12 cellular contexts compared by ENCODE assay signal in the genomic region with DNA sequence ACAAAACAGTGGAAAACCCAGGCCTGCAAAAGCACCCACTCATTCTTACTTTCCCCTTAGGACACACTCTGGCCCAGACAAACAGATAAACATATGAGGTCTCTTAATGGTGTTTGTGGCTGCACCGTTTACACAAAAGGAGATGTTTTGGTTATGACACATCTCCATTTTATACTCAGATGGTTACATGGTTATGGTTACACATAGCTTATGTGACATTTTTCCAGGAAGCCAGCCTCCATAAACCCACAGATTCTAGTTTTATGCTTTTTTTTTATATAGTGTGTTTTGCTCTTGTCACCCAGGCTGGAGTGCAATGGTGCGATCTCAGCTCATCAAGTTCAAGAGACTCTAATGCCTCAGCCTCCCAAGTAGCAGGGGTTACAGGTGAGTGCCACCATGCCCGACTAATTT. TPM values are rescaled to one million over a fixed set of nuclear protein-coding genes. Genes with fewer than 3 reads are reported as not detected.
DNase-seq lines count a peak whose midpoint lies in the region; FAIRE-seq and TF ChIP-seq lines count a peak whose summit lies in the region.
"Had no signal": no experiment of that assay in that cellular context is flagged by ENCODE, and none has a peak within 500 bp of the region (broad histone marks: within the 10 kb centered on the region; RNA-seq: fewer than 3 reads in every experiment).

No MANE protein-coding gene starts in this region.

- H3K36me3 ChIP-seq in spleen, result no peaks in the 10 kb centered on the region

- peaks cover 37% of the 10 kb centered on the region for H3K4me1 Mint-ChIP-seq in activated CD4-positive, alpha-beta T cell treated with anti-CD3 and anti-CD28 coated beads, Interleukin-2, amount 10 ng/mL, durations not matched to agents 24 days and 14 days

- WGBS in spleen, 5 donors, result 58 to 76% (median 70%) methylated on average over 3 of the region's 3 CpGs

- H3K27me3 Mint-ChIP-seq in activated CD4-positive, alpha-beta T cell treated with anti-CD3 and anti-CD28 coated beads, Interleukin-2, amount 10 ng/mL, durations not matched to agents 24 days and 14 days, result peaks cover 26% of the 10 kb centered on the region

- no peak for TF ChIP-seq POLR2A in spleen (IDR thresholded peaks at IDR 0.05)

- H3K27me3 ChIP-seq in spleen (replicated peaks in 1 of 7), result no peaks in the 10 kb centered on the region

- peak overlapping the region; percentile 53 for H3K27ac Mint-ChIP-seq in activated CD4-positive, alpha-beta T cell treated with anti-CD3 and anti-CD28 coated beads, Interleukin-2, amount 10 ng/mL, durations not matched to agents 24 days and 14 days

- H3K4me1 ChIP-seq in spleen, result no peaks in the 10 kb centered on the region
- H3K4me1 ChIP-seq: parathyroid adenoma had no signal

- DNase-seq in activated CD4-positive, alpha-beta T cell treated with anti-CD3 and anti-CD28 coated beads, Interleukin-2, amount 10 ng/mL, durations not matched to agents 24 days and 14 days, result peak; percentile 69
- DNase-seq in activated CD4-positive, alpha-beta T cell treated with anti-CD3 and anti-CD28 coated beads, Interleukin-2, amount 50 U/mL, for 4 hours, result no peak
- peak; percentile 70 for DNase-seq in RCC 7860 (ENCODE audit: low spot score)
- DNase-seq in cardiac fibroblast (ENCODE audit: low read depth in 2 of 2), result peak; percentile 33 to 87
- no peak for DNase-seq in spleen
- DNase-seq in activated effector memory CD4-positive, alpha-beta T cell treated with Interleukin-2 at 50 U/mL for 16 hours, result no peak
- DNase-seq in NK-92 (lab: John Stamatoyannopoulos, UW; ENCODE audit: unreplicated experiment), result no peak
- DNase-seq in COLO668 (lab: John Stamatoyannopoulos, UW; ENCODE audit: unreplicated experiment), result no peak
- DNase-seq: activated effector memory CD4-positive, alpha-beta T cell treated with anti-CD3 and anti-CD28 coated beads, Interleukin-2, amount 50 U/mL, for 16 hours; left cardiac atrium; NCI-H774 had no signal

- H3K4me3 Mint-ChIP-seq in activated CD4-positive, alpha-beta T cell treated with anti-CD3 and anti-CD28 coated beads, Interleukin-2, amount 10 ng/mL, durations not matched to agents 24 days and 14 days, result no peak overlapping the region

- H3K4me3 ChIP-seq in cardiac fibroblast (replicated peaks in 1 of 2; ENCODE audit: low read depth in 2 of 2, low read length in 2 of 2), result no peak overlapping the region
- no peak overlapping the region for H3K4me3 ChIP-seq in spleen

- no peaks in the 10 kb centered on the region for H3K36me3 Mint-ChIP-seq in activated CD4-positive, alpha-beta T cell treated with anti-CD3 and anti-CD28 coated beads, Interleukin-2, amount 10 ng/mL, durations not matched to agents 24 days and 14 days (ENCODE audit: low read depth)

- peaks cover 0 to 10% (median 4%) of the 10 kb centered on the region in 8 donors for H3K9me3 ChIP-seq in spleen

- intact Hi-C loops in activated CD4-positive, alpha-beta T cell treated with anti-CD3 and anti-CD28 coated beads, Interleukin-2, amount 10 ng/mL, durations not matched to agents 24 days and 14 days (cut with micrococcal nuclease), result loop anchor here (1.0 to 10.0 kb wide), 7 partner anchors 11 to 1059 kb away; no protein-coding TSS in a partner anchor
- intact Hi-C loops in spleen (cut with DNase I; ENCODE audit: low total_unique reads), result no loop called here

- TF ChIP-seq CTCF in cardiac fibroblast (IDR thresholded peaks at IDR 0.05; ENCODE audit: low read depth, low read length) (no peak), spleen (IDR thresholded peaks at IDR 0.05 in 8 of 11, conservative IDR thresholded peaks at IDR 0.05 in 3 of 11) (no peak)

- FAIRE-seq in RCC 7860 (lab: Jason Lieb, UNC), result peak; percentile 54

- H3K27ac ChIP-seq in spleen, result peak overlapping the region in 5 of 8 donors; percentile 11 to 82 (median 62)
- H3K27ac ChIP-seq: parathyroid adenoma had no signal

- peaks cover 4% of the 10 kb centered on the region for H3K9me3 Mint-ChIP-seq in activated CD4-positive, alpha-beta T cell treated with anti-CD3 and anti-CD28 coated beads, Interleukin-2, amount 10 ng/mL, durations not matched to agents 24 days and 14 days

RNA-seq across cellular contexts. Expression of gene KLRD1, which starts 3.5 kb away (rescaled TPM):
- total RNA-seq in activated CD4-positive, alpha-beta T cell treated with anti-CD3 and anti-CD28 coated beads, Interleukin-2, amount 10 ng/mL, durations not matched to agents 24 days and 14 days, result 1.2 and 1.7 TPM in 2 replicates
- 10 to 100 TPM; 23.6 to 60.3 (median 40.9) TPM for total RNA-seq in spleen
- polyA plus RNA-seq in spleen, result 1 to 10 TPM; 1.7 to 9.4 (median 2.2) TPM

Comparison
In these comparisons a context has a peak if more than half of its experiments do, and no peak if none do; other contexts are left out.
1. DNase-seq: peak in activated CD4-positive, alpha-beta T cell treated with anti-CD3 and anti-CD28 coated beads, Interleukin-2, amount 10 ng/mL, durations not matched to agents 24 days and 14 days (single experiment), RCC 7860 (single experiment) and cardiac fibroblast (2 of 2); none in activated CD4-positive, alpha-beta T cell treated with anti-CD3 and anti-CD28 coated beads, Interleukin-2, amount 50 U/mL, for 4 hours (0 of 2), spleen (single experiment), activated effector memory CD4-positive, alpha-beta T cell treated with Interleukin-2 at 50 U/mL for 16 hours (single experiment), NK-92 (single experiment) and COLO668 (single experiment).